In the genomic region with DNA sequence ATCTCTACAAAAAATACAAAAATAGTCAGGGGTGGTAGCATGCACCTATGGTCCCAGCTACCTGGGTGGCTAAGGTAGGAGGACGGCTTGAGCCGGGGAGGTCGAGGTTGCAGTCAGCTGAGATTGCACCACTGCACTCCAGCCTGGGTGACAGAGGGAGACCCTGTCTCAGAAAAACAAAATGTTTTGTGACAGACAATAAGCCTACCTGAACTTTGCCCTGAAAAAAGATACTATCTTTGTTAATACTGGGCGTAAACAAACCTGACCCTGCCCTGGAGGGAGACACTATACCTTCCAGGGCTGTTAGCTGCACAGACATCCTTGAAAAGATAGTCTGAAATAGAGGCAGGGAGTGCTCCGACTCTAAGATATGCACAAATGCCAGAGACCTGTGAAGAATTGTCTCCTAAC, we compare ENCODE assay signal across 21 cellular contexts. TPM values are rescaled to one million over a fixed set of nuclear protein-coding genes. Genes with fewer than 3 reads are reported as not detected.
A peak's percentile ranks its signal among the peaks of the same experiment; 100 is the strongest.
DNase-seq lines count a peak whose midpoint lies in the region; ATAC-seq and TF ChIP-seq lines count a peak whose summit lies in the region.
"Had no signal": no experiment of that assay in that cellular context is flagged by ENCODE, and none has a peak within 500 bp of the region (broad histone marks: within the 10 kb centered on the region; RNA-seq: fewer than 3 reads in every experiment).

No MANE protein-coding gene starts in this region.

- H3K4me1 Mint-ChIP-seq in Caco-2 (ENCODE audit: low read depth, unreplicated experiment) (peaks cover 56% of the 10 kb centered on the region), WTC11 (peaks cover 10% of the 10 kb centered on the region)
- H3K4me1 Mint-ChIP-seq: CD8-positive, alpha-beta memory T cell had no signal

- peak overlapping the region; percentile 24 for H3K4me2 ChIP-seq in hepatocyte
- H3K4me2 ChIP-seq: A549; BLaER1 treated with 17β-estradiol and CSF1 and Interleukin-3, amounts not matched to agents 10 nM and 100 nM had no signal

- H3K27ac ChIP-seq in hepatocyte (no peak overlapping the region), ovary (no peak overlapping the region)
- H3K27ac ChIP-seq: A549; BLaER1 treated with 17β-estradiol and CSF1 and Interleukin-3, amounts not matched to agents 10 nM and 100 nM had no signal

- in situ Hi-C loops in GM13977 (cut with MboI; ENCODE audit: low pct_unique_long_range_greater_than_20kb, low sequenced_read_pairs, unreplicated experiment): no loop called here

- H3K9me3 ChIP-seq in Caco-2 (no peaks in the 10 kb centered on the region), hepatocyte (ENCODE audit: low read depth) (no peaks in the 10 kb centered on the region), ovary (no peaks in the 10 kb centered on the region)
- H3K9me3 ChIP-seq: A549; BE2C; BLaER1 treated with 17β-estradiol and CSF1 and Interleukin-3, amounts not matched to agents 10 nM and 100 nM; HAP-1 had no signal

- POLR2A ChIA-PET in Caco-2 (lab: Charles Lee) (no interaction called here), WTC11 (lab: Charles Lee) (no interaction called here)

- DNase-seq in Caco-2 (peak; percentile 63 to 64), WTC11 (ENCODE audit: low spot score) (no peak), hepatocyte (ENCODE audit: low spot score) (no peak), GM13977 (ENCODE audit: low spot score) (no peak), ovary (no peak)
- DNase-seq: 8988T; ACHN; AML-193; BE2C; Calu3; CD4-positive, alpha-beta T cell; CD8-positive, alpha-beta memory T cell; DMS53; DMS79 treated with DMSO at 0.1 percent for 48 hours; GOT3; HFFc6 had no signal

- no peak for TF ChIP-seq CTCF in Caco-2 (IDR thresholded peaks at IDR 0.05; ENCODE audit: insufficient read depth in 1 of 2, low read depth in 1 of 2, low read length in 1 of 2, severe bottlenecking in 1 of 2, unreplicated experiment in 1 of 2)
- TF ChIP-seq CTCF in WTC11 (IDR thresholded peaks at IDR 0.05): no peak
- no peak for TF ChIP-seq CTCF in hepatocyte (IDR thresholded peaks at IDR 0.05; ENCODE audit: poor library complexity)
- TF ChIP-seq CTCF in GM13977 (IDR thresholded peaks at IDR 0.05; ENCODE audit: extremely low read depth, insufficient read depth, missing control alignments): no peak
- TF ChIP-seq CTCF in ovary (IDR thresholded peaks at IDR 0.05): no peak

- no peaks in the 10 kb centered on the region for H3K36me3 Mint-ChIP-seq in Caco-2 (ENCODE audit: insufficient read depth, unreplicated experiment)
- H3K36me3 Mint-ChIP-seq in WTC11: no peaks in the 10 kb centered on the region
- H3K36me3 Mint-ChIP-seq: CD8-positive, alpha-beta memory T cell had no signal

- intact Hi-C loops in Caco-2 (cut with micrococcal nuclease; ENCODE audit: unreplicated experiment) (loop anchor here (2.0 to 5.0 kb wide), 2 partner anchors 38 to 135 kb away; no protein-coding TSS in a partner anchor), ovary (cut with DNase I) (no loop called here)

- H3K27ac Mint-ChIP-seq in Caco-2 (ENCODE audit: unreplicated experiment) (no peak overlapping the region), WTC11 (no peak overlapping the region)
- H3K27ac Mint-ChIP-seq: CD14-positive monocyte; CD4-positive, alpha-beta T cell; CD8-positive, alpha-beta memory T cell; HFFc6 had no signal

- H3K4me3 Mint-ChIP-seq in Caco-2 (ENCODE audit: unreplicated experiment) (peak overlapping the region; percentile 30), WTC11 (no peak overlapping the region)
- H3K4me3 Mint-ChIP-seq: CD14-positive monocyte; CD4-positive, alpha-beta T cell; CD8-positive, alpha-beta memory T cell; HFFc6 had no signal

- no peak for TF ChIP-seq POLR2A in ovary (IDR thresholded peaks at IDR 0.05)

- CTCF ChIA-PET in Caco-2 (lab: Charles Lee) (interaction anchor here (0.5 to 0.8 kb wide), 2 partner anchors 21 to 97 kb away, joined by 3 read pairs; a partner anchor contains a TSS), WTC11 (lab: Charles Lee) (interaction anchor here (0.8 kb wide), 1 partner anchor 107 kb away, joined by 3 read pairs; no protein-coding TSS in a partner anchor)

- H3K9me2 ChIP-seq in hepatocyte (replicated peaks; ENCODE audit: insufficient read depth): no peaks in the 10 kb centered on the region

- no peaks in the 10 kb centered on the region for H4K20me1 ChIP-seq in hepatocyte (ENCODE audit: insufficient read depth, poor library complexity, severe bottlenecking)
- H4K20me1 ChIP-seq: BLaER1 treated with 17β-estradiol and CSF1 and Interleukin-3, amounts not matched to agents 10 nM and 100 nM had no signal

- H3K9me3 Mint-ChIP-seq in Caco-2 (ENCODE audit: unreplicated experiment): no peaks in the 10 kb centered on the region
- H3K9me3 Mint-ChIP-seq in WTC11: peaks cover 3% of the 10 kb centered on the region; the same call in 1 of the 2 replicates
- H3K9me3 Mint-ChIP-seq: CD14-positive monocyte; CD4-positive, alpha-beta T cell; CD8-positive, alpha-beta memory T cell; HFFc6 had no signal

- no peaks in the 10 kb centered on the region for H3K27me3 Mint-ChIP-seq in Caco-2 (ENCODE audit: insufficient read depth, unreplicated experiment)
- H3K27me3 Mint-ChIP-seq in WTC11 (ENCODE audit: low read depth): peaks cover 3% of the 10 kb centered on the region; the same call in 1 of the 2 replicates

- H3K4me1 ChIP-seq in Caco-2 (peaks cover 55% of the 10 kb centered on the region), hepatocyte (ENCODE audit: insufficient read depth) (peaks cover 14% of the 10 kb centered on the region), ovary (ENCODE audit: insufficient read depth) (no peaks in the 10 kb centered on the region)
- H3K4me1 ChIP-seq: A549, HAP-1 had no signal

- H3K4me3 ChIP-seq in Caco-2 (ENCODE audit: low read depth, low read length) (no peak overlapping the region), hepatocyte (no peak overlapping the region), ovary (no peak overlapping the region)
- H3K4me3 ChIP-seq: A549; BLaER1 treated with 17β-estradiol and CSF1 and Interleukin-3, amounts not matched to agents 10 nM and 100 nM; HAP-1 had no signal

- H2AFZ ChIP-seq in hepatocyte: no peak overlapping the region

- H3K27me3 ChIP-seq in Caco-2 (replicated peaks; ENCODE audit: control insufficient read depth, insufficient read depth, low read length): no peaks in the 10 kb centered on the region
- H3K27me3 ChIP-seq in hepatocyte: no peaks in the 10 kb centered on the region
- H3K27me3 ChIP-seq in ovary: no peaks in the 10 kb centered on the region
- H3K27me3 ChIP-seq: BE2C; BLaER1 treated with 17β-estradiol and CSF1 and Interleukin-3, amounts not matched to agents 10 nM and 100 nM had no signal

- ATAC-seq in WTC11 (no peak), GM21528 (IDR thresholded peaks at IDR 0.05; ENCODE audit: low FRiP score, unreplicated experiment) (no peak)
- ATAC-seq: A549 had no signal

- no peaks in the 10 kb centered on the region for H3K36me3 ChIP-seq in Caco-2 (ENCODE audit: control insufficient read depth, insufficient read depth, low read length)
- H3K36me3 ChIP-seq in hepatocyte (replicated peaks; ENCODE audit: insufficient read depth, low read depth): no peaks in the 10 kb centered on the region
- no peaks in the 10 kb centered on the region for H3K36me3 ChIP-seq in ovary
- H3K36me3 ChIP-seq: BE2C; BLaER1 treated with 17β-estradiol and CSF1 and Interleukin-3, amounts not matched to agents 10 nM and 100 nM; HAP-1 had no signal

- no peaks in the 10 kb centered on the region for H3K79me2 ChIP-seq in hepatocyte

- WGBS in hepatocyte (ENCODE audit: low lambda C conversion rate, missing lambda C conversion rate): 45% methylated on average over 5 of the region's 5 CpGs
- WGBS in ovary, 3 donors: 78 to 82% (median 82%) methylated on average over 5 of the region's 5 CpGs

- TF ChIP-seq EP300 in ovary (IDR thresholded peaks at IDR 0.05): no peak

- BruUV-seq in Caco-2 (replicated peaks; lab: Mats Ljungman, UMichigan): no TSS peak

TF ChIP-seq in WTC11, 78 proteins besides CTCF, POLR2A, EP300 and RAD21:
- TF ChIP-seq, protein P1, sequence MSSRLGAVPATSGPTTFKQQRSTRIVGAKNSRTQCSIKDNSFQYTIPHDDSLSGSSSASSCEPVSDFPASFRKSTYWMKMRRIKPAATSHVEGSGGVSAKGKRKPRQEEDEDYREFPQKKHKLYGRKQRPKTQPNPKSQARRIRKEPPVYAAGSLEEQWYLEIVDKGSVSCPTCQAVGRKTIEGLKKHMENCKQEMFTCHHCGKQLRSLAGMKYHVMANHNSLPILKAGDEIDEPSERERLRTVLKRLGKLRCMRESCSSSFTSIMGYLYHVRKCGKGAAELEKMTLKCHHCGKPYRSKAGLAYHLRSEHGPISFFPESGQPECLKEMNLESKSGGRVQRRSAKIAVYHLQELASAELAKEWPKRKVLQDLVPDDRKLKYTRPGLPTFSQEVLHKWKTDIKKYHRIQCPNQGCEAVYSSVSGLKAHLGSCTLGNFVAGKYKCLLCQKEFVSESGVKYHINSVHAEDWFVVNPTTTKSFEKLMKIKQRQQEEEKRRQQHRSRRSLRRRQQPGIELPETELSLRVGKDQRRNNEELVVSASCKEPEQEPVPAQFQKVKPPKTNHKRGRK (CRISPR knock-in tag; IDR thresholded peaks at IDR 0.05; ENCODE audit: borderline replicate concordance): no peak
- TF ChIP-seq CBFB (CRISPR knock-in tag; IDR thresholded peaks at IDR 0.05; ENCODE audit: low read depth) (no peak), GABPB1 (CRISPR knock-in tag; IDR thresholded peaks at IDR 0.05) (peak; percentile 61; the same call in 1 of the 2 replicates)
TF ChIP-seq in WTC11: peak in this region for 1.

RNA-seq across cellular contexts. Expression of a gene that starts 21.1 kb away (rescaled TPM):
- total RNA-seq in Caco-2 (2022) (19.9 and 22.6 TPM in 2 replicates), WTC11 (2021) (61.6 to 74.5 TPM (median 73.9 TPM) in 3 replicates), hepatocyte (25.6 and 37.3 TPM in 2 replicates), ovary (10 to 100 TPM; 11.8 to 39.4 (median 28.9) TPM)
- polyA plus RNA-seq in hepatocyte (21.1 and 25.4 TPM in 2 replicates), ovary (10 to 100 TPM; 19.0 to 46.7 TPM)

Comparison
In these comparisons a context has a peak if more than half of its experiments do, and no peak if none do; other contexts are left out.
1. DNase-seq: peak in Caco-2 (2 of 2); none in WTC11 (single experiment), hepatocyte (single experiment), GM13977 (single experiment) and ovary (0 of 5).